ENCODE assay signal across 18 cellular contexts in genomic region chr1:113415256-113416189, GRCh38. TPM values are rescaled to one million over a fixed set of nuclear protein-coding genes. Genes with fewer than 3 reads are reported as not detected.
DNase-seq lines count a peak whose midpoint lies in the region; ATAC-seq, FAIRE-seq and TF ChIP-seq lines count a peak whose summit lies in the region.
"Had no signal": no experiment of that assay in that cellular context is flagged by ENCODE, and none has a peak within 500 bp of the region (broad histone marks: within the 10 kb centered on the region; RNA-seq: fewer than 3 reads in every experiment).

No MANE protein-coding gene starts in this region.

- peak; percentile 44 to 73 for ATAC-seq in activated T-cell treated with anti-CD3 and anti-CD28 coated beads, Interleukin-2, amount 50 U/mL, for 72 hours (replicated peaks in 1 of 2)
- no peak for ATAC-seq in activated T-cell treated with anti-CD3 and anti-CD28 coated beads, Interleukin-2, amount 50 U/mL, for 4 hours
- peak; percentile 59 for ATAC-seq in body of pancreas
- ATAC-seq: activated CD4-positive, CD25-positive, alpha-beta regulatory T cell treated with anti-CD3 and anti-CD28 coated beads, Interleukin-2, amount 50 U/mL, for 24 hours; gastrocnemius medialis had no signal

- H3K27ac ChIP-seq in body of pancreas (no peak overlapping the region), suprapubic skin (no peak overlapping the region)
- H3K27ac ChIP-seq: breast epithelium, gastrocnemius medialis, SJCRH30 had no signal

- TF ChIP-seq CTCF in body of pancreas (IDR thresholded peaks at IDR 0.05), result no peak
- no peak for TF ChIP-seq CTCF in type B pancreatic cell (conservative IDR thresholded peaks at IDR 0.05)
- no peak for TF ChIP-seq CTCF in suprapubic skin (IDR thresholded peaks at IDR 0.05)

- no peak overlapping the region for H3K4me3 ChIP-seq in body of pancreas
- H3K4me3 ChIP-seq in suprapubic skin, result no peak overlapping the region
- H3K4me3 ChIP-seq: breast epithelium, gastrocnemius medialis, SJCRH30 had no signal

- WGBS in body of pancreas, 2 donors, result 63 to 72% methylated on average over 6 of the region's 6 CpGs
- 75% methylated on average over 6 of the region's 6 CpGs for WGBS in suprapubic skin

- H3K36me3 ChIP-seq in body of pancreas (replicated peaks in 1 of 2; ENCODE audit: insufficient read depth in 1 of 2, low read depth in 2 of 2), result no peaks in the 10 kb centered on the region
- no peaks in the 10 kb centered on the region for H3K36me3 ChIP-seq in suprapubic skin
- H3K36me3 ChIP-seq: breast epithelium, gastrocnemius medialis, SJCRH30 had no signal

- H3K4me1 ChIP-seq in body of pancreas (peaks cover 22% of the 10 kb centered on the region), suprapubic skin (peaks cover 2% of the 10 kb centered on the region)
- H3K4me1 ChIP-seq: breast epithelium, gastrocnemius medialis, SJCRH30 had no signal

- H3K9me3 Mint-ChIP-seq in activated T-cell treated with anti-CD3 and anti-CD28 coated beads, Interleukin-2, amount 50 U/mL, for 72 hours, result peaks cover 2 to 7% of the 10 kb centered on the region in 2 donors
- peaks cover 4% of the 10 kb centered on the region for H3K9me3 Mint-ChIP-seq in activated T-cell treated with anti-CD3 and anti-CD28 coated beads, Interleukin-2, amount 50 U/mL, for 4 hours
- H3K9me3 Mint-ChIP-seq in type B pancreatic cell, result peaks cover 5% of the 10 kb centered on the region

- H3K9me3 ChIP-seq in body of pancreas (peaks cover 0 to 8% (median 0%) of the 10 kb centered on the region in 3 donors), suprapubic skin (no peaks in the 10 kb centered on the region)
- H3K9me3 ChIP-seq: breast epithelium, gastrocnemius medialis had no signal

- intact Hi-C loops in body of pancreas (cut with DNase I), result no loop called here

- no peaks in the 10 kb centered on the region for H3K36me3 Mint-ChIP-seq in activated T-cell treated with anti-CD3 and anti-CD28 coated beads, Interleukin-2, amount 50 U/mL, for 72 hours (ENCODE audit: insufficient read depth in 2 of 2)
- H3K36me3 Mint-ChIP-seq in activated T-cell treated with anti-CD3 and anti-CD28 coated beads, Interleukin-2, amount 50 U/mL, for 4 hours (ENCODE audit: insufficient read depth), result peaks cover 2% of the 10 kb centered on the region
- no peaks in the 10 kb centered on the region for H3K36me3 Mint-ChIP-seq in type B pancreatic cell

- H3K27ac Mint-ChIP-seq in activated T-cell treated with anti-CD3 and anti-CD28 coated beads, Interleukin-2, amount 50 U/mL, for 72 hours, result no peak overlapping the region
- peak overlapping the region; percentile 46 for H3K27ac Mint-ChIP-seq in type B pancreatic cell
- H3K27ac Mint-ChIP-seq: activated T-cell treated with anti-CD3 and anti-CD28 coated beads, Interleukin-2, amount 50 U/mL, for 24 hours had no signal

- H3K4me3 Mint-ChIP-seq in activated T-cell treated with anti-CD3 and anti-CD28 coated beads, Interleukin-2, amount 50 U/mL, for 72 hours, result no peak overlapping the region
- no peak overlapping the region for H3K4me3 Mint-ChIP-seq in activated T-cell treated with anti-CD3 and anti-CD28 coated beads, Interleukin-2, amount 50 U/mL, for 4 hours
- H3K4me3 Mint-ChIP-seq in type B pancreatic cell, result peak overlapping the region; percentile 27
- H3K4me3 Mint-ChIP-seq: activated T-cell treated with anti-CD3 and anti-CD28 coated beads, Interleukin-2, amount 50 U/mL, for 24 hours had no signal

- TF ChIP-seq EP300 in suprapubic skin (IDR thresholded peaks at IDR 0.05), result no peak

- FAIRE-seq in urothelium cell line (lab: Jason Lieb, UNC), result no peak

- DNase-seq in activated T-cell treated with anti-CD3 and anti-CD28 coated beads, Interleukin-2, amount 50 U/mL, for 72 hours, result no peak
- no peak for DNase-seq in activated T-cell treated with anti-CD3 and anti-CD28 coated beads, Interleukin-2, amount 50 U/mL, for 4 hours
- DNase-seq in NOMO-1 treated with DMSO at 0.1 percent for 48 hours (lab: John Stamatoyannopoulos, UW; ENCODE audit: unreplicated experiment), result peak; percentile 65
- DNase-seq in body of pancreas, result no peak
- DNase-seq in type B pancreatic cell (ENCODE audit: extremely low spot score, unreplicated experiment), result no peak
- DNase-seq in suprapubic skin (ENCODE audit: low spot score in 2 of 2), result no peak
- no peak for DNase-seq in COLO668 (lab: John Stamatoyannopoulos, UW; ENCODE audit: unreplicated experiment)
- DNase-seq in urothelium cell line (ENCODE audit: low spot score), result no peak
- DNase-seq: activated T-cell treated with anti-CD3 and anti-CD28 coated beads, Interleukin-2, amount 50 U/mL, for 24 hours; AML-193; effector memory CD4-positive, alpha-beta T cell; gastrocnemius medialis; GOT3; NCI-H510A treated with DMSO at 0.1 percent for 48 hours; stimulated activated CD4-positive, alpha-beta T cell treated with anti-CD3 and anti-CD28 coated beads, Interleukin-1b, Interleukin-23, amount 100 ng/mL, for 48 hours had no signal

- TF ChIP-seq POLR2A in body of pancreas (IDR thresholded peaks at IDR 0.05) (no peak), suprapubic skin (IDR thresholded peaks at IDR 0.05) (no peak)

- H3K27me3 Mint-ChIP-seq in activated T-cell treated with anti-CD3 and anti-CD28 coated beads, Interleukin-2, amount 50 U/mL, for 72 hours (ENCODE audit: low read depth), result no peaks in the 10 kb centered on the region
- H3K27me3 Mint-ChIP-seq in activated T-cell treated with anti-CD3 and anti-CD28 coated beads, Interleukin-2, amount 50 U/mL, for 4 hours (ENCODE audit: low read depth), result no peaks in the 10 kb centered on the region
- no peaks in the 10 kb centered on the region for H3K27me3 Mint-ChIP-seq in type B pancreatic cell
- H3K27me3 Mint-ChIP-seq: activated T-cell treated with anti-CD3 and anti-CD28 coated beads, Interleukin-2, amount 50 U/mL, for 24 hours had no signal

- H3K27me3 ChIP-seq in body of pancreas, result no peaks in the 10 kb centered on the region
- H3K27me3 ChIP-seq in suprapubic skin, result no peaks in the 10 kb centered on the region
- H3K27me3 ChIP-seq: breast epithelium, gastrocnemius medialis, SJCRH30 had no signal

- H3K4me1 Mint-ChIP-seq in activated T-cell treated with anti-CD3 and anti-CD28 coated beads, Interleukin-2, amount 50 U/mL, for 72 hours (ENCODE audit: low read depth), result no peaks in the 10 kb centered on the region
- no peaks in the 10 kb centered on the region for H3K4me1 Mint-ChIP-seq in activated T-cell treated with anti-CD3 and anti-CD28 coated beads, Interleukin-2, amount 50 U/mL, for 4 hours (ENCODE audit: low read depth)
- no peaks in the 10 kb centered on the region for H3K4me1 Mint-ChIP-seq in type B pancreatic cell (ENCODE audit: unreplicated experiment)

RNA-seq across cellular contexts. Expression of gene MAGI3, which starts 25.2 kb away (rescaled TPM):
- 1 to 10 TPM; 5.3 to 5.5 TPM for total RNA-seq in activated T-cell treated with anti-CD3 and anti-CD28 coated beads, Interleukin-2, amount 50 U/mL, for 72 hours
- 1 to 10 TPM; 2.3 to 2.5 (median 2.5) TPM for total RNA-seq in activated T-cell treated with anti-CD3 and anti-CD28 coated beads, Interleukin-2, amount 50 U/mL, for 4 hours
- total RNA-seq in body of pancreas, result 10 to 100 TPM; 38.4 to 75.8 TPM
- 19.2 and 23.9 TPM in 2 replicates for total RNA-seq in type B pancreatic cell (ENCODE audit: low replicate concordance)
- total RNA-seq in suprapubic skin, result 10 to 100 TPM in 2 of 4 donors, 1 to 10 TPM in 2; 8.3 to 18.8 (median 10.7) TPM

Comparison
In these comparisons a context has a peak if more than half of its experiments do, and no peak if none do; other contexts are left out.
1. ATAC-seq: peak in activated T-cell treated with anti-CD3 and anti-CD28 coated beads, Interleukin-2, amount 50 U/mL, for 72 hours (2 of 2) and body of pancreas (single experiment); none in activated T-cell treated with anti-CD3 and anti-CD28 coated beads, Interleukin-2, amount 50 U/mL, for 4 hours (0 of 2).